In the genomic region with DNA sequence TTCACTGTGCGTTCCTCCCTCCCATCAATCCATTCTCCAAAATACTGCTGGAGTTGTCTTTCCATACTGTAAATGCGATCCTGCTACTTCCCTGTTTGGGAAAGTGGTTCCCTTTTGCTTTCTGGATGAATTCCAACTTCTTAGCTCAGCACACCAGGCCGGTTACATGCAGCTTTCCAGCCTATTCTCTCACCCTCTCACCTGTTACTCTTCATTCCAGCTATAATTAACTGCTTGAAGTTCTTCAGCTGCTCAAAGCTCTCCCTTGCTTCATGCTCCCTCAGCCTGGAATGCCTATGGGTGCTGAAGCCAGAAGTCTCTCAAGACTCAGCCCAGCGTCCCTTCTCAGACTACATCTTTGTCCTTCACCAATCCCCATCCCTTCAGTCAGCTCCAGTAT, we compare ENCODE assay signal across 1 cellular context.
TF ChIP-seq lines count a peak whose summit lies in the region.

No MANE protein-coding gene starts in this region.

TF ChIP-seq in HepG2, 621 proteins besides CTCF, POLR2A, EP300 and RAD21 (continued from another document):
- TF ChIP-seq ZFP36L1 (CRISPR knock-in tag; IDR thresholded peaks at IDR 0.05) (no peak), ZFP82 (CRISPR knock-in tag; IDR thresholded peaks at IDR 0.05; ENCODE audit: borderline replicate concordance) (no peak), KMT2B (CRISPR knock-in tag; IDR thresholded peaks at IDR 0.05) (no peak), NFKBIZ (CRISPR knock-in tag; IDR thresholded peaks at IDR 0.05) (no peak)
